ENCODE assay signal across 1 cellular context in the genomic region with DNA sequence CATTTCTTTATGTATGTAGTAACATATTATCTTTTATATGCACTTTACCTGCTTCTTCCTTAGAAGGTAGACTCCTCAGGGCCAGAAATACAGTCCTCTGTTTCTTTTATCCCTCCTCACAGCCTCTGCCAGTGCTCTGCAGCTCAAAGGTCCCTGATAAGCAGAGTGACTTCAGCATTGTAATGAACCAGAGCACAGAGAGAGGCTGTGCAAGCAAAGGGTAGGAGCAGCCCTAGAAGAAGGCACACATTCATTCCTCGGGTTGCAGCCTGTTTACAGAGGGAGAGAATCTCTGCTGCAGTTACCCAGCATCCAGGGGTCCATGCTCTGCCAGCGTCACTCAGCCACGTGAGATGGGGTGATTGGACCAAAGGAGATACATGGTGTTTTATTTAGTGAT.
TF ChIP-seq lines count a peak whose summit lies in the region.

No MANE protein-coding gene starts in this region.

TF ChIP-seq in liver, 16 proteins besides CTCF, POLR2A, EP300 and RAD21 (continued from another document):
- TF ChIP-seq, protein P1, sequence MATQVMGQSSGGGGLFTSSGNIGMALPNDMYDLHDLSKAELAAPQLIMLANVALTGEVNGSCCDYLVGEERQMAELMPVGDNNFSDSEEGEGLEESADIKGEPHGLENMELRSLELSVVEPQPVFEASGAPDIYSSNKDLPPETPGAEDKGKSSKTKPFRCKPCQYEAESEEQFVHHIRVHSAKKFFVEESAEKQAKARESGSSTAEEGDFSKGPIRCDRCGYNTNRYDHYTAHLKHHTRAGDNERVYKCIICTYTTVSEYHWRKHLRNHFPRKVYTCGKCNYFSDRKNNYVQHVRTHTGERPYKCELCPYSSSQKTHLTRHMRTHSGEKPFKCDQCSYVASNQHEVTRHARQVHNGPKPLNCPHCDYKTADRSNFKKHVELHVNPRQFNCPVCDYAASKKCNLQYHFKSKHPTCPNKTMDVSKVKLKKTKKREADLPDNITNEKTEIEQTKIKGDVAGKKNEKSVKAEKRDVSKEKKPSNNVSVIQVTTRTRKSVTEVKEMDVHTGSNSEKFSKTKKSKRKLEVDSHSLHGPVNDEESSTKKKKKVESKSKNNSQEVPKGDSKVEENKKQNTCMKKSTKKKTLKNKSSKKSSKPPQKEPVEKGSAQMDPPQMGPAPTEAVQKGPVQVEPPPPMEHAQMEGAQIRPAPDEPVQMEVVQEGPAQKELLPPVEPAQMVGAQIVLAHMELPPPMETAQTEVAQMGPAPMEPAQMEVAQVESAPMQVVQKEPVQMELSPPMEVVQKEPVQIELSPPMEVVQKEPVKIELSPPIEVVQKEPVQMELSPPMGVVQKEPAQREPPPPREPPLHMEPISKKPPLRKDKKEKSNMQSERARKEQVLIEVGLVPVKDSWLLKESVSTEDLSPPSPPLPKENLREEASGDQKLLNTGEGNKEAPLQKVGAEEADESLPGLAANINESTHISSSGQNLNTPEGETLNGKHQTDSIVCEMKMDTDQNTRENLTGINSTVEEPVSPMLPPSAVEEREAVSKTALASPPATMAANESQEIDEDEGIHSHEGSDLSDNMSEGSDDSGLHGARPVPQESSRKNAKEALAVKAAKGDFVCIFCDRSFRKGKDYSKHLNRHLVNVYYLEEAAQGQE (IDR thresholded peaks at IDR 0.05): no peak
- TF ChIP-seq TAF1 (conservative IDR thresholded peaks at IDR 0.05) (no peak), JUND (IDR thresholded peaks at IDR 0.05) (no peak), GABPA (IDR thresholded peaks at IDR 0.05 in 1 of 2, conservative IDR thresholded peaks at IDR 0.05 in 1 of 2) (no peak)
